16 cellular contexts compared by ENCODE assay signal in the genomic region with DNA sequence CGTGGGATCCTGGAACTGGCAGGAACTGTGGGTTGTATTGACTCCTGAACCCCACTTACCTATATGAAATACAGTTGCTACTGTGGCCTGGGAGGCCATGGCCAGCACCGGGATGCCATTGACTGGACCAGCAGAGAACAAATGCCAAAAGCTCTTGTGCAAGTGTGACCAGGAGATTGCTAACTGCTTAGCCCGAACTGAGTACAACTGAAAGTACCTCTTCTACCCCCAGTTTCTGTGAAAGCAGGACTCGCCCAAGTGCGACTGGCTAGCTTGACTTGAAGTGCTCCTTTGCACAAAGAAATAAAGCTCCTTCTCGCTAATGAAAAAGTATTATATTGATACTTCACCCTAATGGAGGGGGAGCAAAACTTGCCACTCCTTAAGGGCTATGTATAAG.
DNase-seq lines count a peak whose midpoint lies in the region; ATAC-seq, FAIRE-seq and TF ChIP-seq lines count a peak whose summit lies in the region.
"Had no signal": no experiment of that assay in that cellular context is flagged by ENCODE, and none has a peak within 500 bp of the region (broad histone marks: within the 10 kb centered on the region; RNA-seq: fewer than 3 reads in every experiment).

No MANE protein-coding gene starts in this region.

- no peaks in the 10 kb centered on the region for H3K79me2 ChIP-seq in K562 (ENCODE audit: control insufficient read depth, insufficient read depth, low read length)

- H3K9me3 Mint-ChIP-seq in activated T-cell treated with anti-CD3 and anti-CD28 coated beads, Interleukin-2, amount 50 U/mL, for 72 hours, result no peaks in the 10 kb centered on the region

- no peaks in the 10 kb centered on the region for H3K36me3 Mint-ChIP-seq in activated T-cell treated with anti-CD3 and anti-CD28 coated beads, Interleukin-2, amount 50 U/mL, for 72 hours (ENCODE audit: insufficient read depth in 2 of 2)

- no peak for FAIRE-seq in K562 (lab: Jason Lieb, UNC)

- H4K20me1 ChIP-seq in K562 (replicated peaks; ENCODE audit: control insufficient read depth, insufficient read depth, low read length), result no peaks in the 10 kb centered on the region

- DNase-seq in K562 (ENCODE audit: extremely low read depth in 1 of 4, low spot score in 3 of 4) (no peak), cerebellar cortex (ENCODE audit: low spot score) (no peak), ACHN (no peak), SIG-M5 treated with dmso at 0.1 percent for 504 hours (lab: John Stamatoyannopoulos, UW; ENCODE audit: unreplicated experiment) (no peak)
- no peak for DNase-seq in activated T-cell treated with anti-CD3 and anti-CD28 coated beads, Interleukin-2, amount 50 U/mL, for 72 hours
- DNase-seq: activated CD4-positive, alpha-beta T cell treated with anti-CD3 and anti-CD28 coated beads, Interleukin-2, amount 50 U/mL, for 1 hour; DMS153; NCI-H2081; NCI-H774; Right ventricle myocardium superior; stimulated activated CD4-positive, alpha-beta T cell treated with anti-CD3 and anti-CD28 coated beads, Interleukin-2, amount 100 ng/mL, for 24 hours had no signal

- no peak for TF ChIP-seq RAD21 in K562 (CRISPR knock-in tag; conservative IDR thresholded peaks at IDR 0.05 in 1 of 2, IDR thresholded peaks at IDR 0.05 in 1 of 2)

- 8% methylated on average over 6 of the region's 6 CpGs for WGBS in K562 (ENCODE audit: insufficient coverage, low coverage, missing lambda C conversion rate)

- intact Hi-C loops in K562 (cut with micrococcal nuclease), result no loop called here

- H3K9me1 ChIP-seq in K562 (ENCODE audit: control insufficient read depth, insufficient read depth, low read length), result no peaks in the 10 kb centered on the region

- no peaks in the 10 kb centered on the region for H3K4me1 Mint-ChIP-seq in activated T-cell treated with anti-CD3 and anti-CD28 coated beads, Interleukin-2, amount 50 U/mL, for 72 hours (ENCODE audit: low read depth)

- no peak overlapping the region for H3K4me3 Mint-ChIP-seq in activated T-cell treated with anti-CD3 and anti-CD28 coated beads, Interleukin-2, amount 50 U/mL, for 72 hours

- no peaks in the 10 kb centered on the region for H3K4me1 ChIP-seq in K562 (replicated peaks in 1 of 2; ENCODE audit: control insufficient read depth in 2 of 2, insufficient read depth in 2 of 2, low read length in 2 of 2)
- H3K4me1 ChIP-seq: right atrium auricular region had no signal

- peaks cover 0 to 6% of the 10 kb centered on the region in 2 experiments; a peak in 2 of 5 replicates for H3K27me3 ChIP-seq in K562 (ENCODE audit: control insufficient read depth in 2 of 2, insufficient read depth in 2 of 2, low read length in 2 of 2)
- H3K27me3 ChIP-seq: right atrium auricular region had no signal

- no peak overlapping the region for H3K4me2 ChIP-seq in K562 (ENCODE audit: insufficient read depth, low read length)

- H3K27me3 Mint-ChIP-seq in activated T-cell treated with anti-CD3 and anti-CD28 coated beads, Interleukin-2, amount 50 U/mL, for 72 hours (ENCODE audit: low read depth), result peaks cover 13% of the 10 kb centered on the region

- ATAC-seq in GM18861 (IDR thresholded peaks at IDR 0.05; ENCODE audit: unreplicated experiment), result peak; percentile 70
- ATAC-seq in GM21390 (IDR thresholded peaks at IDR 0.05; ENCODE audit: unreplicated experiment), result peak; percentile 90
- peak; percentile 90 for ATAC-seq in HG03097 (IDR thresholded peaks at IDR 0.05; ENCODE audit: low FRiP score, unreplicated experiment)
- ATAC-seq in K562, result peak; percentile 45
- ATAC-seq in activated T-cell treated with anti-CD3 and anti-CD28 coated beads, Interleukin-2, amount 50 U/mL, for 72 hours (replicated peaks in 1 of 2), result no peak

- no peak for TF ChIP-seq CTCF in K562 (IDR thresholded peaks at IDR 0.05 in 2 of 3, conservative IDR thresholded peaks at IDR 0.05 in 1 of 3; ENCODE audit: insufficient read depth in 2 of 3, low read depth in 1 of 3, low read length in 3 of 3)

- POLR2A ChIA-PET in K562 (lab: Yijun Ruan, JAX), result no interaction called here

- H3K36me3 ChIP-seq in K562 (ENCODE audit: control insufficient read depth, insufficient read depth, low read length), result no peaks in the 10 kb centered on the region
- H3K36me3 ChIP-seq: right atrium auricular region, thoracic aorta had no signal

- H3K9ac ChIP-seq in K562 (ENCODE audit: insufficient read depth in 1 of 2, low read depth in 2 of 2, low read length in 2 of 2), result peak overlapping the region in 1 of 2 experiments; percentile 41; a peak in 1 of 4 replicates

- TF ChIP-seq EP300 in K562 (IDR thresholded peaks at IDR 0.05; ENCODE audit: low read length), result no peak

- H3K4me3 ChIP-seq in K562, result no peak overlapping the region
- H3K4me3 ChIP-seq: right atrium auricular region, thoracic aorta had no signal

- BruUV-seq in K562 (replicated peaks; lab: Mats Ljungman, UMichigan), result no TSS peak

- in situ Hi-C loops in K562 (cut with MboI) (loop anchor here (25.0 kb wide), 1 partner anchor 1880 kb away; no protein-coding TSS in a partner anchor), ACHN (cut with HindIII; ENCODE audit: low pct_ligation_motif_present, low pct_unique_long_range_greater_than_20kb, low sequenced_read_pairs) (no loop called here)

- no peaks in the 10 kb centered on the region for H3K9me3 ChIP-seq in K562 (replicated peaks; ENCODE audit: control insufficient read depth, insufficient read depth, low read depth, low read length)
- H3K9me3 ChIP-seq: right atrium auricular region, thoracic aorta had no signal

- H3K27ac ChIP-seq in K562 (ENCODE audit: extremely low read depth, low read depth, low read length), result no peak overlapping the region
- H3K27ac ChIP-seq: right atrium auricular region, thoracic aorta had no signal

- CTCF ChIA-PET in K562 (lab: Yijun Ruan, JAX; ENCODE audit: low intra/inter-chr PET ratio), result no interaction called here

- no peak for TF ChIP-seq POLR2A in K562 (conservative IDR thresholded peaks at IDR 0.05)

- no peak overlapping the region for H3K27ac Mint-ChIP-seq in activated T-cell treated with anti-CD3 and anti-CD28 coated beads, Interleukin-2, amount 50 U/mL, for 72 hours

- H2AFZ ChIP-seq in K562 (ENCODE audit: low read depth, low read length), result peak overlapping the region; percentile 27; the same call in 1 of the 2 replicates

TF ChIP-seq in K562, 482 proteins besides CTCF, POLR2A, EP300 and RAD21:
- no peak for TF ChIP-seq ZFPM2 (CRISPR knock-in tag; IDR thresholded peaks at IDR 0.05)
- no peak for TF ChIP-seq CHCHD3 (CRISPR knock-in tag; IDR thresholded peaks at IDR 0.05)
- TF ChIP-seq, protein P1, sequence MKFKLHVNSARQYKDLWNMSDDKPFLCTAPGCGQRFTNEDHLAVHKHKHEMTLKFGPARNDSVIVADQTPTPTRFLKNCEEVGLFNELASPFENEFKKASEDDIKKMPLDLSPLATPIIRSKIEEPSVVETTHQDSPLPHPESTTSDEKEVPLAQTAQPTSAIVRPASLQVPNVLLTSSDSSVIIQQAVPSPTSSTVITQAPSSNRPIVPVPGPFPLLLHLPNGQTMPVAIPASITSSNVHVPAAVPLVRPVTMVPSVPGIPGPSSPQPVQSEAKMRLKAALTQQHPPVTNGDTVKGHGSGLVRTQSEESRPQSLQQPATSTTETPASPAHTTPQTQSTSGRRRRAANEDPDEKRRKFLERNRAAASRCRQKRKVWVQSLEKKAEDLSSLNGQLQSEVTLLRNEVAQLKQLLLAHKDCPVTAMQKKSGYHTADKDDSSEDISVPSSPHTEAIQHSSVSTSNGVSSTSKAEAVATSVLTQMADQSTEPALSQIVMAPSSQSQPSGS (CRISPR knock-in tag; IDR thresholded peaks at IDR 0.05), result no peak
- TF ChIP-seq POLR2B (IDR thresholded peaks at IDR 0.05; ENCODE audit: low read depth, partially characterized antibody), result no peak
- no peak for TF ChIP-seq ZNF197 (CRISPR knock-in tag; IDR thresholded peaks at IDR 0.05; ENCODE audit: low read depth)
- no peak for TF ChIP-seq ZNF76 (CRISPR knock-in tag; IDR thresholded peaks at IDR 0.05; ENCODE audit: borderline replicate concordance)
- no peak for TF ChIP-seq KLF10 (CRISPR knock-in tag; IDR thresholded peaks at IDR 0.05)
- TF ChIP-seq ZNF41 (CRISPR knock-in tag; conservative IDR thresholded peaks at IDR 0.05), result no peak
- no peak for TF ChIP-seq XRCC4 (IDR thresholded peaks at IDR 0.05; ENCODE audit: extremely low read depth, insufficient read depth, insufficient read length)
- no peak for TF ChIP-seq TEAD1 (CRISPR knock-in tag; IDR thresholded peaks at IDR 0.05)
- no peak for TF ChIP-seq ZNF23 (CRISPR knock-in tag; IDR thresholded peaks at IDR 0.05)
- no peak for TF ChIP-seq NFE2 (IDR thresholded peaks at IDR 0.05; ENCODE audit: low read depth)
- no peak for TF ChIP-seq GTF2F1 (IDR thresholded peaks at IDR 0.05; ENCODE audit: low read depth, low read length)

Comparison
In these comparisons a context has a peak if more than half of its experiments do, and no peak if none do; other contexts are left out.
1. ATAC-seq: peak in GM18861 (single experiment), GM21390 (single experiment), HG03097 (single experiment) and K562 (single experiment); none in activated T-cell treated with anti-CD3 and anti-CD28 coated beads, Interleukin-2, amount 50 U/mL, for 72 hours (0 of 2).